In genomic region chr3:154334973-154335420, GRCh38 we compare ENCODE assay signal across 8 cellular contexts. TPM values are rescaled to one million over a fixed set of nuclear protein-coding genes. Genes with fewer than 3 reads are reported as not detected.
DNase-seq lines count a peak whose midpoint lies in the region; ATAC-seq, FAIRE-seq and TF ChIP-seq lines count a peak whose summit lies in the region.

No MANE protein-coding gene starts in this region.

- no peak overlapping the region for H3K4me3 ChIP-seq in AG09309 (ENCODE audit: control insufficient read depth, low read depth, low read length)
- no peak overlapping the region for H3K4me3 ChIP-seq in kidney epithelial cell (ENCODE audit: low read depth, low read length)
- no peak overlapping the region for H3K4me3 ChIP-seq in WERI-Rb-1 (ENCODE audit: low read depth, low read length)

- ATAC-seq in WTC11: peak; percentile 32; the same call in 1 of the 2 replicates
- no peak for ATAC-seq in stimulated activated naive B cell treated with anti-CD40 and anti-IgM and Interleukin-4, amounts not matched to agents 10 μg/mL and 1 μg/mL and 100 μg/mL, for 72 hours (replicated peaks)

- POLR2A ChIA-PET in WTC11 (lab: Charles Lee): no interaction called here

- no peak overlapping the region for H3K27ac ChIP-seq in WERI-Rb-1

- no peaks in the 10 kb centered on the region for H3K36me3 Mint-ChIP-seq in WTC11
- no peaks in the 10 kb centered on the region for H3K36me3 Mint-ChIP-seq in stimulated activated naive B cell treated with anti-CD40 and anti-IgM and Interleukin-4, amounts not matched to agents 10 μg/mL and 1 μg/mL and 100 μg/mL, for 72 hours

- H3K36me3 ChIP-seq in kidney epithelial cell (ENCODE audit: control insufficient read depth, insufficient read depth, low read length) (no peaks in the 10 kb centered on the region), WERI-Rb-1 (no peaks in the 10 kb centered on the region)

- no peak for FAIRE-seq in GM12892 (lab: Jason Lieb, UNC)

- H3K27ac Mint-ChIP-seq in WTC11: no peak overlapping the region
- no peak overlapping the region for H3K27ac Mint-ChIP-seq in stimulated activated naive B cell treated with anti-CD40 and anti-IgM and Interleukin-4, amounts not matched to agents 10 μg/mL and 1 μg/mL and 100 μg/mL, for 72 hours

- no peak for TF ChIP-seq POLR2A in GM12892 (IDR thresholded peaks at IDR 0.05; ENCODE audit: low read depth, low read length)

- H3K27me3 ChIP-seq in kidney epithelial cell (ENCODE audit: control insufficient read depth, insufficient read depth, low read length) (no peaks in the 10 kb centered on the region), WERI-Rb-1 (ENCODE audit: insufficient read depth, low read depth, severe bottlenecking) (no peaks in the 10 kb centered on the region)

- DNase-seq in AG09309 (ENCODE audit: low read depth) (peak; percentile 10), GM13976 (ENCODE audit: low spot score) (peak; percentile 9), NCI-H1417 treated with DMSO at 0.1 percent for 48 hours (lab: John Stamatoyannopoulos, UW) (peak; percentile 22), WTC11 (ENCODE audit: low spot score) (no peak), kidney epithelial cell (ENCODE audit: low read depth) (no peak), WERI-Rb-1 (no peak), GM12892 (ENCODE audit: insufficient read length) (no peak)
- DNase-seq in stimulated activated naive B cell treated with anti-CD40 and anti-IgM and Interleukin-4, amounts not matched to agents 10 μg/mL and 1 μg/mL and 100 μg/mL, for 72 hours: no peak

- in situ Hi-C loops in GM13976 (cut with MboI; ENCODE audit: low sequenced_read_pairs, unreplicated experiment): loop anchor here (25.0 kb wide), 1 partner anchor 1002 kb away; no protein-coding TSS in a partner anchor

- H3K27me3 Mint-ChIP-seq in WTC11 (ENCODE audit: low read depth): no peaks in the 10 kb centered on the region; the same call in 1 of the 2 replicates
- peaks cover 3 to 14% of the 10 kb centered on the region in 2 donors for H3K27me3 Mint-ChIP-seq in stimulated activated naive B cell treated with anti-CD40 and anti-IgM and Interleukin-4, amounts not matched to agents 10 μg/mL and 1 μg/mL and 100 μg/mL, for 72 hours

- CTCF ChIA-PET in WTC11 (lab: Charles Lee): interaction anchor here (0.7 kb wide), 1 partner anchor 95 kb away, joined by 3 read pairs; the partner anchor contains the start of gene GPR149

- H3K9me3 Mint-ChIP-seq in WTC11: no peaks in the 10 kb centered on the region
- no peaks in the 10 kb centered on the region for H3K9me3 Mint-ChIP-seq in stimulated activated naive B cell treated with anti-CD40 and anti-IgM and Interleukin-4, amounts not matched to agents 10 μg/mL and 1 μg/mL and 100 μg/mL, for 72 hours

- no peak overlapping the region for H3K4me3 Mint-ChIP-seq in WTC11
- no peak overlapping the region for H3K4me3 Mint-ChIP-seq in stimulated activated naive B cell treated with anti-CD40 and anti-IgM and Interleukin-4, amounts not matched to agents 10 μg/mL and 1 μg/mL and 100 μg/mL, for 72 hours

- H3K4me1 Mint-ChIP-seq in WTC11: no peaks in the 10 kb centered on the region
- no peaks in the 10 kb centered on the region for H3K4me1 Mint-ChIP-seq in stimulated activated naive B cell treated with anti-CD40 and anti-IgM and Interleukin-4, amounts not matched to agents 10 μg/mL and 1 μg/mL and 100 μg/mL, for 72 hours

- peak; percentile 55 for TF ChIP-seq CTCF in AG09309 (IDR thresholded peaks at IDR 0.05; ENCODE audit: control insufficient read depth, insufficient read depth, low read depth, low read length, missing control alignments)
- TF ChIP-seq CTCF in GM13976 (IDR thresholded peaks at IDR 0.05; ENCODE audit: borderline replicate concordance, control extremely low read depth, extremely low read depth, insufficient read depth, missing control alignments): peak; percentile 13
- peak; percentile 31; the same call in 1 of the 2 replicates for TF ChIP-seq CTCF in WTC11 (IDR thresholded peaks at IDR 0.05)
- peak; percentile 47 for TF ChIP-seq CTCF in kidney epithelial cell (IDR thresholded peaks at IDR 0.05; ENCODE audit: insufficient read depth, low read length, poor library complexity, severe bottlenecking)
- TF ChIP-seq CTCF in WERI-Rb-1 (IDR thresholded peaks at IDR 0.05; ENCODE audit: low read depth, low read length): no peak

- no peaks in the 10 kb centered on the region for H3K9me3 ChIP-seq in WERI-Rb-1 (ENCODE audit: severe bottlenecking)

TF ChIP-seq in WTC11, 78 proteins besides CTCF, POLR2A, EP300 and RAD21:
- TF ChIP-seq PRDM15 (CRISPR knock-in tag; IDR thresholded peaks at IDR 0.05) (no peak), ERG (CRISPR knock-in tag; IDR thresholded peaks at IDR 0.05) (no peak), E2F5 (CRISPR knock-in tag; IDR thresholded peaks at IDR 0.05) (no peak), HMGXB4 (CRISPR knock-in tag; IDR thresholded peaks at IDR 0.05) (no peak), TCF7 (CRISPR knock-in tag; IDR thresholded peaks at IDR 0.05; ENCODE audit: low read depth) (no peak), ATF2 (CRISPR knock-in tag; IDR thresholded peaks at IDR 0.05; ENCODE audit: borderline replicate concordance, low read depth) (no peak), HMGA2 (CRISPR knock-in tag; IDR thresholded peaks at IDR 0.05) (no peak), ZBTB21 (CRISPR knock-in tag; IDR thresholded peaks at IDR 0.05; ENCODE audit: borderline replicate concordance) (no peak), EMX1 (CRISPR knock-in tag; IDR thresholded peaks at IDR 0.05) (no peak)
TF ChIP-seq in WTC11: peak in this region for 0.

RNA-seq across cellular contexts. Expression of gene DHX36, which starts 10.7 kb away (rescaled TPM):
- total RNA-seq in WTC11 (2021) (90.2 to 100 TPM (median 91.9 TPM) in 3 replicates), kidney epithelial cell (49.8 and 64.3 TPM in 2 replicates)
- polyA plus RNA-seq in GM12892 (2012; ENCODE audit: missing spikeins): 45.1 TPM

Comparison
In these comparisons a context has a peak if more than half of its experiments do, and no peak if none do; other contexts are left out.
1. DNase-seq: peak in AG09309 (single experiment), GM13976 (single experiment) and NCI-H1417 treated with DMSO at 0.1 percent for 48 hours (single experiment); none in WTC11 (single experiment), kidney epithelial cell (single experiment), stimulated activated naive B cell treated with anti-CD40 and anti-IgM and Interleukin-4, amounts not matched to agents 10 μg/mL and 1 μg/mL and 100 μg/mL, for 72 hours (single experiment), WERI-Rb-1 (single experiment) and GM12892 (single experiment).